In the genomic region with DNA sequence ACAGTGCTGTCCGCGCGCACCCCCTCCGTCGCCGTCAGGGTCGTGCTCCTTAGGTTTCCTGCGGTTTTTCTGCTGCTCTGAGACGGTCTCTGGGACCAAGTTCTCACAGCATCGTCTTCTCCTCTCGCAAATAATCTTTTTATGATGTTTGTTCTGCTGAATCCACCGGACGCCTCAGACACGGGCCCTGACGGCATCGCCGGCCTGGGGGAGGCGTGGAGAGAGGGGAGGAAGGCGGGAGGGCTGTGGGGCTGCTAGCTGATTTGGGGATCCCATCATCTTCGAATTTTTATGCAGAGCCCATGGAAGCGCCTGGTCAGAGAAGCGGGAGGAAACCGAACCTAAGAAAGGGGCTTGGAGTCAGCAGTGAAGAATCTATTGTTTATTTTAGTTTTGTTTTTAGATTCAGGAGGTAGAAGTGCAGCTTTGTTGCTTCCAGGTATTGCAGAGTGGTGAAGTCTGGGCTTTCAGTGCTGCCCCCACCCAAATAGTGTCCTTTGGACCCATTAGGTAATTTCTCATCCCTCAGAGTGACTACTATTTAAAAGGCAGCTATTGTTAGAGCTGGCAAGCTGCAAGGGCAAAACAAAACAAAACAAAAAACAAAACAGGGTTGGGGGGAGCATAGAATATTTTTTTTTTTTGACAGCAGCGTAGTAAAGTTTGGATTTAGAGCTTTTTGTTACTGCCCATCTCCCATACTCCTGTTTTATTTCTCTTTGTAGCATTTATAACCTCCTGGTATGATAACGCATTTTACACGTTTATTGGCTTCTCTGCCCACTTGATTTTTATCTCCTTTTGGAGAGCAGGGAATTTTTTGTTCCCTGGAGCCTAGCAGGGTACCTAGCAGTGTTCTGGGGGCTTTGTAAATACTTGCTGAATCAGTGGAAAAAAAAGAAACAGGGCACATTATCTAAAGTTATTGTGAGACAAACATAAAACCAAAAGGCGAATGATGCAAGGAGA, we compare ENCODE assay signal across 7 cellular contexts.
DNase-seq lines count a peak whose midpoint lies in the region; ATAC-seq, FAIRE-seq and TF ChIP-seq lines count a peak whose summit lies in the region.

No MANE protein-coding gene starts in this region.

- peaks cover 22% of the 10 kb centered on the region for H3K27me3 Mint-ChIP-seq in astrocyte (ENCODE audit: low read depth, unreplicated experiment)

- H3K9me3 Mint-ChIP-seq in astrocyte (ENCODE audit: unreplicated experiment): no peaks in the 10 kb centered on the region

- no peak for FAIRE-seq in astrocyte (lab: Jason Lieb, UNC)

- peak; percentile 43 for DNase-seq in GM13977 (ENCODE audit: low spot score)
- no peak for DNase-seq in LNCaP clone FGC (ENCODE audit: low read depth)
- no peak for DNase-seq in astrocyte (ENCODE audit: low read depth)
- DNase-seq in iris pigment epithelial cell (ENCODE audit: low read depth): peak; percentile 41
- DNase-seq in stimulated activated CD4-positive, alpha-beta T cell treated with anti-CD3 and anti-CD28 coated beads, Interleukin-4, amount 100 ng/mL, for 4 hours: peak; percentile 29 to 40
- DNase-seq in mesenteric fat pad (ENCODE audit: low spot score): no peak

- peak overlapping the region; percentile 93 for H2AFZ ChIP-seq in astrocyte (ENCODE audit: low read depth, low read length)

- H3K4me3 ChIP-seq in LNCaP clone FGC (ENCODE audit: low read depth, low read length) (peak overlapping the region; percentile 53), astrocyte (ENCODE audit: insufficient read depth, low read depth, low read length) (peak overlapping the region; percentile 78)

- in situ Hi-C loops in GM13977 (cut with MboI; ENCODE audit: low pct_unique_long_range_greater_than_20kb, low sequenced_read_pairs, unreplicated experiment): no loop called here

- H3K4me2 ChIP-seq in astrocyte (ENCODE audit: low read length): peak overlapping the region; percentile 96

- H3K36me3 Mint-ChIP-seq in astrocyte (ENCODE audit: low read depth, unreplicated experiment): no peaks in the 10 kb centered on the region

- no peaks in the 10 kb centered on the region for H3K9me3 ChIP-seq in astrocyte (ENCODE audit: insufficient read depth, low read depth, low read length)

- peak; percentile 27 for ATAC-seq in GM21786 (IDR thresholded peaks at IDR 0.05; ENCODE audit: unreplicated experiment)

- TF ChIP-seq CTCF in GM13977 (IDR thresholded peaks at IDR 0.05; ENCODE audit: extremely low read depth, insufficient read depth, missing control alignments) (no peak), LNCaP clone FGC (IDR thresholded peaks at IDR 0.05; ENCODE audit: control insufficient read depth, extremely low read depth, insufficient read depth) (no peak), astrocyte (IDR thresholded peaks at IDR 0.05; ENCODE audit: insufficient read depth, low read depth, low read length) (no peak)

- H4K20me1 ChIP-seq in astrocyte (ENCODE audit: insufficient read depth, low read length): no peaks in the 10 kb centered on the region

- H3K9ac ChIP-seq in astrocyte (ENCODE audit: low read length): peak overlapping the region; percentile 92

- no peaks in the 10 kb centered on the region for H3K36me3 ChIP-seq in astrocyte (ENCODE audit: insufficient read depth, low read length)

- H3K27ac ChIP-seq in astrocyte (ENCODE audit: low read depth, low read length): peak overlapping the region; percentile 91

- H3K4me1 Mint-ChIP-seq in astrocyte (ENCODE audit: low read depth, unreplicated experiment): peaks cover 32% of the 10 kb centered on the region

- peaks cover 8% of the 10 kb centered on the region for H3K79me2 ChIP-seq in astrocyte (ENCODE audit: insufficient read depth, low read length)

- peak overlapping the region; percentile 90 for H3K27ac Mint-ChIP-seq in astrocyte (ENCODE audit: unreplicated experiment)

- peaks cover 2% of the 10 kb centered on the region for H3K27me3 ChIP-seq in astrocyte (ENCODE audit: insufficient read depth, low read length)

- H3K4me1 ChIP-seq in astrocyte (ENCODE audit: insufficient read depth, low read length): peaks cover 30% of the 10 kb centered on the region

- peak overlapping the region; percentile 90 for H3K4me3 Mint-ChIP-seq in astrocyte (ENCODE audit: unreplicated experiment)

Comparison
In these comparisons a context has a peak if more than half of its experiments do, and no peak if none do; other contexts are left out.
1. DNase-seq: peak in GM13977 (single experiment), iris pigment epithelial cell (single experiment) and stimulated activated CD4-positive, alpha-beta T cell treated with anti-CD3 and anti-CD28 coated beads, Interleukin-4, amount 100 ng/mL, for 4 hours (2 of 2); none in LNCaP clone FGC (single experiment), astrocyte (single experiment) and mesenteric fat pad (single experiment).